ENCODE assay signal across 1 cellular context in genomic region chr16:70553645-70554044, GRCh38.
TF ChIP-seq lines count a peak whose summit lies in the region.

No MANE protein-coding gene starts in this region.

TF ChIP-seq in IMR-90, 13 proteins besides CTCF, POLR2A, EP300 and RAD21:
- TF ChIP-seq, protein P1, sequence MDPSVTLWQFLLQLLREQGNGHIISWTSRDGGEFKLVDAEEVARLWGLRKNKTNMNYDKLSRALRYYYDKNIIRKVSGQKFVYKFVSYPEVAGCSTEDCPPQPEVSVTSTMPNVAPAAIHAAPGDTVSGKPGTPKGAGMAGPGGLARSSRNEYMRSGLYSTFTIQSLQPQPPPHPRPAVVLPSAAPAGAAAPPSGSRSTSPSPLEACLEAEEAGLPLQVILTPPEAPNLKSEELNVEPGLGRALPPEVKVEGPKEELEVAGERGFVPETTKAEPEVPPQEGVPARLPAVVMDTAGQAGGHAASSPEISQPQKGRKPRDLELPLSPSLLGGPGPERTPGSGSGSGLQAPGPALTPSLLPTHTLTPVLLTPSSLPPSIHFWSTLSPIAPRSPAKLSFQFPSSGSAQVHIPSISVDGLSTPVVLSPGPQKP (IDR thresholded peaks at IDR 0.05; ENCODE audit: borderline replicate concordance, low read depth, low read length): no peak
- TF ChIP-seq USF2 (IDR thresholded peaks at IDR 0.05; ENCODE audit: low read depth, low read length): no peak
- TF ChIP-seq FOS (IDR thresholded peaks at IDR 0.05; ENCODE audit: low read depth, low read length): peak; percentile 77; the same call in 1 of the 2 replicates
- TF ChIP-seq MAZ (IDR thresholded peaks at IDR 0.05; ENCODE audit: borderline replicate concordance, low read depth, low read length): peak; percentile 77; the same call in 1 of the 2 replicates
- peak; percentile 59 for TF ChIP-seq RCOR1 (IDR thresholded peaks at IDR 0.05; ENCODE audit: insufficient replicate concordance, low read length)
- TF ChIP-seq CEBPB (IDR thresholded peaks at IDR 0.05; ENCODE audit: low read depth, low read length): peak; percentile 79
